ENCODE assay signal across 8 cellular contexts in the genomic region with DNA sequence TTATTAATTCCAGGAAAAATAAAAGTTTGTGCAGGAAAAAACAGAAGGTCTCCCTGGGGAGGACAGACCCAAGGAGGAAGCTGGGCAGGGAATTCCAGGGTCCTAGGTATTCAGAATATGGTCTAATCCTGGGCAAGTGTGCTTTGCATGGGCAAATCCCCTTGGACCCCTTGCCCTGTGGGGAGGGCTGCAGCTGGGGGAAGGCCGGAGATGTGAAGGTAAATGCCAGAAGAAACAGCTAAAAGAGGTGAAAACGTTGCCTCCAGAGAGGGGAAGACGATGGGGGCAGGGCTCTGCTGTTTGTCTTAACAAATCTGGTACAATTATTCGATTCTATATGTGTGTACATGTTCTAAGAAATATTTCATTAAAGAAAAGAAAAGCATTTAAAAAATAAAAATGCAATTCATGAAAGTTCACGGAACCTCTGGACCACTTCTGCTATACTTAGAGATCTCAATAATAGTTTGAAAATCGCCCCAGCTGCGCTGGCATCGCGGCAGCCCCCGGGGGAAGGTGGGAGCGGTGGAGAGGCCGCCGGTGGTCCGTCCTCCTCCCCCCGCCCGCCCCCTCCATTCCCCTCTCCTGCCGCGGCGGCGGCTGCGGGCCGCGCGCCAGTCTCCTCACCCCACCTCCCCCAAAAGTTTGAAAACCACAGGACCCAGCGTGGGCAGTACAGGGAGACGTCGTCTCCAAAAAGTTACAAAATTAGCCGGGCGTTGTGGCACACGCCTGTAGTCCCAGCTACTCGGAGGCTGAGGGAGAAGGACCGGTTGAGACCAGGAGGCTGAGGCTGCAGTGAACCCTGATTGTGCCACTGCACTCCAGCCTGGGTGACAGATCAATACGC. TPM values are rescaled to one million over a fixed set of nuclear protein-coding genes. Genes with fewer than 3 reads are reported as not detected.
DNase-seq lines count a peak whose midpoint lies in the region; ATAC-seq and TF ChIP-seq lines count a peak whose summit lies in the region.

No MANE protein-coding gene starts in this region.

- no peak for ATAC-seq in Panc1
- no peak for ATAC-seq in GM21619 (IDR thresholded peaks at IDR 0.05; ENCODE audit: unreplicated experiment)
- no peak for ATAC-seq in HG02678 (IDR thresholded peaks at IDR 0.05; ENCODE audit: unreplicated experiment)

- no peaks in the 10 kb centered on the region for H3K9me3 ChIP-seq in Panc1 (ENCODE audit: control insufficient read depth, insufficient read depth, low read depth, low read length)
- no peaks in the 10 kb centered on the region for H3K9me3 ChIP-seq in esophagus muscularis mucosa

- H3K36me3 ChIP-seq in Panc1 (ENCODE audit: control insufficient read depth, insufficient read depth, low read length) (no peaks in the 10 kb centered on the region), esophagus muscularis mucosa (no peaks in the 10 kb centered on the region)

- TF ChIP-seq CTCF in Panc1 (IDR thresholded peaks at IDR 0.05) (no peak), esophagus muscularis mucosa (IDR thresholded peaks at IDR 0.05) (no peak), retinal pigment epithelial cell (conservative IDR thresholded peaks at IDR 0.05; ENCODE audit: low read depth, low read length) (no peak)

- intact Hi-C loops in Panc1 (cut with micrococcal nuclease; ENCODE audit: unreplicated experiment): no loop called here
- intact Hi-C loops in esophagus muscularis mucosa (cut with DNase I): loop anchor here (5.0 to 10.0 kb wide), 2 partner anchors 40 to 257 kb away; a partner anchor contains a TSS

- 6% methylated on average over 25 of the region's 33 CpGs for WGBS in esophagus muscularis mucosa

- peaks cover 9% of the 10 kb centered on the region for H3K4me1 ChIP-seq in Panc1 (ENCODE audit: control insufficient read depth, insufficient read depth, low read length)
- H3K4me1 ChIP-seq in esophagus muscularis mucosa: peaks cover 14 to 46% (median 38%) of the 10 kb centered on the region in 4 donors

- H3K27me3 ChIP-seq in Panc1 (ENCODE audit: control insufficient read depth, insufficient read depth, low read length) (peaks cover 2% of the 10 kb centered on the region; the same call in 1 of the 2 replicates), esophagus muscularis mucosa (no peaks in the 10 kb centered on the region)

- no peak for TF ChIP-seq EP300 in esophagus muscularis mucosa (IDR thresholded peaks at IDR 0.05)

- H3K27ac ChIP-seq in Panc1 (ENCODE audit: low read length) (peak overlapping the region; percentile 93), esophagus muscularis mucosa (replicated peaks in 1 of 4) (peak overlapping the region; percentile 86 to 92 (median 88))

- TF ChIP-seq POLR2A in GM19193 (IDR thresholded peaks at IDR 0.05; ENCODE audit: extremely low read depth, insufficient read depth, insufficient read length): peak; percentile 49
- no peak for TF ChIP-seq POLR2A in esophagus muscularis mucosa (IDR thresholded peaks at IDR 0.05; ENCODE audit: low read depth)

- DNase-seq in Panc1 (ENCODE audit: low read depth, low spot score) (no peak), esophagus muscularis mucosa (ENCODE audit: extremely low spot score) (no peak), retinal pigment epithelial cell (ENCODE audit: low read depth) (no peak), mesenteric fat pad (ENCODE audit: low spot score) (no peak), AG20443 (ENCODE audit: low spot score) (no peak)

- no TSS peak for BruUV-seq in Panc1 (replicated peaks; lab: Mats Ljungman, UMichigan)

- H3K4me3 ChIP-seq in Panc1 (ENCODE audit: low read depth in 2 of 2, low read length in 2 of 2) (peak overlapping the region; percentile 84 to 95), esophagus muscularis mucosa (peak overlapping the region; percentile 62 to 77 (median 64)), retinal pigment epithelial cell (ENCODE audit: low read length) (peak overlapping the region; percentile 73)

- CTCF ChIA-PET in Panc1 (lab: Charles Lee): interaction anchor here (0.6 to 0.7 kb wide), 2 partner anchors 11 to 15 kb away, joined by 3 to 11 read pairs; no protein-coding TSS in a partner anchor

- in situ Hi-C loops in Panc1 (cut with HindIII; ENCODE audit: low pct_unique_long_range_greater_than_20kb, low sequenced_read_pairs): no loop called here

- POLR2A ChIA-PET in Panc1 (lab: Charles Lee): interaction anchor here (0.6 kb wide), 1 partner anchor 17 kb away, joined by 4 read pairs; no protein-coding TSS in a partner anchor

RNA-seq across cellular contexts. Expression of a gene that starts 1.5 kb away (rescaled TPM):
- total RNA-seq in Panc1 (2021; ENCODE audit: unreplicated experiment) (26.3 TPM), esophagus muscularis mucosa (10 to 100 TPM in 3 of 4 donors, 1 to 10 TPM in 1; 9.6 to 19.0 (median 13.9) TPM), mesenteric fat pad (13.7 TPM)
- 22.4 TPM for polyA plus RNA-seq in Panc1 (2012; ENCODE audit: insufficient read length)

RNA-seq across cellular contexts. Expression of a gene that starts 16.4 kb away (rescaled TPM):
- 0.13 TPM for total RNA-seq in Panc1 (2021; ENCODE audit: unreplicated experiment)
- 0.13 TPM for polyA plus RNA-seq in Panc1 (2012; ENCODE audit: insufficient read length)
- total RNA-seq in esophagus muscularis mucosa: under 1 TPM; under 0.01 to 0.46 (median 0.21) TPM
- total RNA-seq in mesenteric fat pad: 0.55 TPM

RNA-seq across cellular contexts. Expression of a gene that starts 53.9 kb away (rescaled TPM):
- total RNA-seq in Panc1 (2021; ENCODE audit: unreplicated experiment): 88.6 TPM
- polyA plus RNA-seq in Panc1 (2012; ENCODE audit: insufficient read length): 88.3 TPM
- 10 to 100 TPM; 43.7 to 71.9 (median 56.4) TPM for total RNA-seq in esophagus muscularis mucosa
- total RNA-seq in mesenteric fat pad: 35.1 TPM
